8 cellular contexts compared by ENCODE assay signal in genomic region chr1:25819496-25820246, GRCh38. TPM values are rescaled to one million over a fixed set of nuclear protein-coding genes. Genes with fewer than 3 reads are reported as not detected.
DNase-seq lines count a peak whose midpoint lies in the region; ATAC-seq and TF ChIP-seq lines count a peak whose summit lies in the region.

MTFR1L (plus strand) TSS chr1:25819954; CDS start chr1:25823105, 3,151 bp downstream.

- peak within 1 kb of the TSS; percentile 78 for H3K18ac ChIP-seq in IMR-90 (ENCODE audit: low read depth, low read length)

- H3K9me3 Mint-ChIP-seq in natural killer cell treated with Interleukin-12 subunit alpha and Interleukin-12 subunit beta and Interleukin-15 and Interleukin-18, amount 100 ng/mL, for 72 hours: no peaks in the 10 kb centered on the region

- H3K9me3 ChIP-seq in IMR-90 (ENCODE audit: control insufficient read depth, insufficient read depth, low read length): no peaks in the 10 kb centered on the region

- H3K27me3 ChIP-seq in IMR-90 (ENCODE audit: control insufficient read depth, insufficient read depth, low read length): no peaks in the 10 kb centered on the region

- H3K36me3 ChIP-seq in IMR-90 (ENCODE audit: control insufficient read depth, insufficient read depth, low read length): peaks cover 19% of the 10 kb centered on the region

- H4K91ac ChIP-seq in IMR-90 (ENCODE audit: insufficient read depth, low read depth, low read length): peak within 1 kb of the TSS; percentile 92

- no peaks in the 10 kb centered on the region for H3K36me3 Mint-ChIP-seq in natural killer cell treated with Interleukin-12 subunit alpha and Interleukin-12 subunit beta and Interleukin-15 and Interleukin-18, amount 100 ng/mL, for 72 hours

- dilution Hi-C loops in IMR-90 (cut with HindIII; ENCODE audit: low sequenced_read_pairs, unreplicated experiment): no loop called here

- H2AK9ac ChIP-seq in IMR-90 (replicated peaks; ENCODE audit: low read depth, low read length, poor library complexity): peak within 1 kb of the TSS; percentile 90

- H3K23ac ChIP-seq in IMR-90 (ENCODE audit: low read depth, low read length): peak within 1 kb of the TSS; percentile 69

- peak; percentile 66; the same call in 1 of the 2 replicates for TF ChIP-seq POLR2A in IMR-90 (IDR thresholded peaks at IDR 0.05; ENCODE audit: low read depth, low read length)

- peak within 1 kb of the TSS; percentile 85 for H2AK5ac ChIP-seq in IMR-90 (ENCODE audit: low read depth, low read length)

- peak within 1 kb of the TSS; percentile 96 for H2AFZ ChIP-seq in IMR-90 (replicated peaks; ENCODE audit: low read length, poor library complexity)

- in situ Hi-C loops in IMR-90 (cut with MboI; ENCODE audit: low sequenced_read_pairs): loop anchor here (10.0 to 25.0 kb wide), 3 partner anchors 175 to 582 kb away; partner anchors contain the start of genes PAFAH2, RHCE, RSRP1 and SYF2

- peak within 1 kb of the TSS; percentile 92 for H3K9ac ChIP-seq in IMR-90 (ENCODE audit: low read depth, low read length)

- H3K56ac ChIP-seq in IMR-90 (ENCODE audit: extremely low read depth, insufficient read depth, low read length): peak within 1 kb of the TSS; percentile 75

- no peak for TF ChIP-seq RAD21 in IMR-90 (IDR thresholded peaks at IDR 0.05; ENCODE audit: low read length)

- H3K9me1 ChIP-seq in IMR-90 (ENCODE audit: insufficient read depth, low read length): peaks cover 18% of the 10 kb centered on the region

- TF ChIP-seq CTCF in IMR-90 (conservative IDR thresholded peaks at IDR 0.05; ENCODE audit: low read depth, low read length) (no peak), fibroblast of mammary gland (conservative IDR thresholded peaks at IDR 0.05; ENCODE audit: control insufficient read depth, insufficient read depth, low read depth, low read length) (no peak)

- peak within 1 kb of the TSS; percentile 87 for H2BK5ac ChIP-seq in IMR-90 (ENCODE audit: low read depth, low read length, poor library complexity, severe bottlenecking)

- H3K4me3 Mint-ChIP-seq in natural killer cell treated with Interleukin-12 subunit alpha and Interleukin-12 subunit beta and Interleukin-15 and Interleukin-18, amount 100 ng/mL, for 72 hours: peak within 1 kb of the TSS; percentile 98

- 4% methylated on average over 20 of the region's 64 CpGs; no CpG with 5 or more reads in 1 of the 2 experiments for WGBS in IMR-90 (ENCODE audit: extremely low coverage in 2 of 2, insufficient read length in 1 of 2), 2 experiments

- H2BK20ac ChIP-seq in IMR-90 (ENCODE audit: low read depth, low read length): 0 out of 2 replicates have a peak within 1 kb of the TSS, but pooled peaks have one; percentile 11

- H3K4me3 ChIP-seq in IMR-90 (ENCODE audit: insufficient read depth, low read depth, low read length): peak within 1 kb of the TSS; percentile 90
- H3K4me3 ChIP-seq in fibroblast of mammary gland (ENCODE audit: control insufficient read depth, low read depth, low read length): peak within 1 kb of the TSS; percentile 89

- H3K14ac ChIP-seq in IMR-90 (replicated peaks; ENCODE audit: low read depth, low read length): peak within 1 kb of the TSS; percentile 75

- intact Hi-C loops in IMR-90 (cut with micrococcal nuclease): loop anchor here (1.0 to 10.0 kb wide), 3 partner anchors 78 to 575 kb away; partner anchors contain the start of genes PAFAH2 and RSRP1

- peaks cover 16% of the 10 kb centered on the region for H3K4me1 ChIP-seq in IMR-90 (ENCODE audit: control insufficient read depth, insufficient read depth, low read length)

- H4K5ac ChIP-seq in IMR-90 (ENCODE audit: low read depth, low read length): peak within 1 kb of the TSS; percentile 80

- H3K79me1 ChIP-seq in IMR-90 (ENCODE audit: low read depth in 1 of 2, low read length in 2 of 2): peaks cover 20 to 67% of the 10 kb centered on the region in 2 experiments

- H3K27ac Mint-ChIP-seq in natural killer cell treated with Interleukin-12 subunit alpha and Interleukin-12 subunit beta and Interleukin-15 and Interleukin-18, amount 100 ng/mL, for 72 hours: peak within 1 kb of the TSS; percentile 88 to 93

- POLR2A ChIA-PET in IMR-90 (lab: Charles Lee; ENCODE audit: unreplicated experiment): interaction anchor here (0.6 kb wide), 2 partner anchors 45 to 262 kb away, joined by 3 to 4 read pairs; no protein-coding TSS in a partner anchor

- ATAC-seq in GM21526 (IDR thresholded peaks at IDR 0.05; ENCODE audit: low FRiP score, unreplicated experiment): peak; percentile 72
- peak; percentile 89 for ATAC-seq in IMR-90 (ENCODE audit: low read depth)
- ATAC-seq in natural killer cell treated with Interleukin-12 subunit alpha and Interleukin-12 subunit beta and Interleukin-15 and Interleukin-18, amount 100 ng/mL, for 72 hours: peak; percentile 93 to 94
- peak; percentile 93 for ATAC-seq in stimulated activated naive CD8-positive, alpha-beta T cell treated with anti-CD3 and anti-CD28 coated beads, Interleukin-15, Interleukin-2, amounts not matched to agents 100 U/mL and 50 U/mL, for 24 hours

- H2BK15ac ChIP-seq in IMR-90 (ENCODE audit: low read depth, low read length): no peak within 1 kb of the TSS; the same call in 2 of the 3 replicates

- H3K4me2 ChIP-seq in IMR-90 (ENCODE audit: low read depth, low read length): peak within 1 kb of the TSS; percentile 89

- H3K27ac ChIP-seq in IMR-90 (ENCODE audit: insufficient read depth, low read length): peak within 1 kb of the TSS; percentile 96

- peak within 1 kb of the TSS; percentile 69 for H2BK120ac ChIP-seq in IMR-90 (ENCODE audit: low read depth, low read length)

- peak within 1 kb of the TSS; percentile 77 to 99 for H4K8ac ChIP-seq in IMR-90 (ENCODE audit: low read depth in 2 of 2, low read length in 2 of 2)

- DNase-seq in DMS79 (lab: John Stamatoyannopoulos, UW) (peak; percentile 73), IMR-90 (peak; percentile 55), RPMI7951 (ENCODE audit: low read depth) (peak; percentile 75), fibroblast of mammary gland (ENCODE audit: low read depth) (peak; percentile 44)
- peak; percentile 90 for DNase-seq in activated T-helper 1 cell treated with anti-CD3 and anti-CD28 coated beads, Interleukin-2, amount 50 U/mL, for 16 hours (ENCODE audit: low read depth in 1 of 2, low spot score in 1 of 2)
- peak; percentile 93 for DNase-seq in natural killer cell treated with Interleukin-12 subunit alpha and Interleukin-12 subunit beta and Interleukin-15 and Interleukin-18, amount 100 ng/mL, for 72 hours (ENCODE audit: low spot score)
- DNase-seq in stimulated activated naive CD8-positive, alpha-beta T cell treated with anti-CD3 and anti-CD28 coated beads, Interleukin-15, Interleukin-2, amounts not matched to agents 100 U/mL and 50 U/mL, for 24 hours: peak; percentile 95

- BruUV-seq in IMR-90 (replicated peaks; lab: Mats Ljungman, UMichigan): no TSS peak

- peaks cover 34 to 37% of the 10 kb centered on the region in 2 donors for H3K4me1 Mint-ChIP-seq in natural killer cell treated with Interleukin-12 subunit alpha and Interleukin-12 subunit beta and Interleukin-15 and Interleukin-18, amount 100 ng/mL, for 72 hours (ENCODE audit: low read depth in 2 of 2)

- peaks cover 22% of the 10 kb centered on the region; the same call in 1 of the 2 replicates for H4K20me1 ChIP-seq in IMR-90 (ENCODE audit: insufficient read depth, low read length)

- CTCF ChIA-PET in IMR-90 (lab: Yijun Ruan, JAX): interaction anchor here (0.7 to 1.4 kb wide), 2 partner anchors 76 kb away, joined by 3 read pairs; no protein-coding TSS in a partner anchor

- H3K27me3 Mint-ChIP-seq in natural killer cell treated with Interleukin-12 subunit alpha and Interleukin-12 subunit beta and Interleukin-15 and Interleukin-18, amount 100 ng/mL, for 72 hours: no peaks in the 10 kb centered on the region

- peak within 1 kb of the TSS; percentile 89 for H3K4ac ChIP-seq in IMR-90 (ENCODE audit: low read depth, low read length)

TF ChIP-seq in IMR-90, 13 proteins besides CTCF, POLR2A, EP300 and RAD21:
- TF ChIP-seq MAZ (IDR thresholded peaks at IDR 0.05; ENCODE audit: borderline replicate concordance, low read depth, low read length) (peak; percentile 65; the same call in 1 of the 2 replicates), USF2 (IDR thresholded peaks at IDR 0.05; ENCODE audit: low read depth, low read length) (no peak)

RNA-seq across cellular contexts. Expression of gene MTFR1L, which starts in this region (rescaled TPM):
- total RNA-seq in IMR-90 (2012; rRNA removed): 57.2 and 69.7 TPM in 2 replicates
- 69.1 and 80.0 TPM in 2 replicates for polyA plus RNA-seq in IMR-90 (2012; rRNA removed)
- polyA plus RNA-seq in IMR-90 (2012; cell fraction: cytosol; rRNA removed): 89.0 and 279 TPM in 2 replicates
- polyA plus RNA-seq in IMR-90 (2012; cell fraction: nucleus; rRNA removed; ENCODE audit: low replicate concordance): 122 and 153 TPM in 2 replicates
- total RNA-seq in RPMI7951 (2014; rRNA removed; shearing (Covaris generic)): 54.4 and 56.4 TPM in 2 replicates
- 10 to 100 TPM; 29.8 to 37.3 TPM for total RNA-seq in natural killer cell treated with Interleukin-12 subunit alpha and Interleukin-12 subunit beta and Interleukin-15 and Interleukin-18, amount 100 ng/mL, for 72 hours

Comparison
In these comparisons a context has a peak if more than half of its experiments do, and no peak if none do; other contexts are left out.
1. Peak in every context shown above with its lines: DNase-seq, ATAC-seq, H3K4me3 ChIP-seq and H3K27ac ChIP-seq.
2. DNase-seq: peak in every context shown above with its lines; median percentile 95 in stimulated activated naive CD8-positive, alpha-beta T cell treated with anti-CD3 and anti-CD28 coated beads, Interleukin-15, Interleukin-2, amounts not matched to agents 100 U/mL and 50 U/mL, for 24 hours; 93 in natural killer cell treated with Interleukin-12 subunit alpha and Interleukin-12 subunit beta and Interleukin-15 and Interleukin-18, amount 100 ng/mL, for 72 hours; 90 in activated T-helper 1 cell treated with anti-CD3 and anti-CD28 coated beads, Interleukin-2, amount 50 U/mL, for 16 hours; 75 in RPMI7951; 73 in DMS79; 55 in IMR-90; 44 in fibroblast of mammary gland.